Comparison of ENCODE assay signal across 10 cellular contexts in the genomic region with DNA sequence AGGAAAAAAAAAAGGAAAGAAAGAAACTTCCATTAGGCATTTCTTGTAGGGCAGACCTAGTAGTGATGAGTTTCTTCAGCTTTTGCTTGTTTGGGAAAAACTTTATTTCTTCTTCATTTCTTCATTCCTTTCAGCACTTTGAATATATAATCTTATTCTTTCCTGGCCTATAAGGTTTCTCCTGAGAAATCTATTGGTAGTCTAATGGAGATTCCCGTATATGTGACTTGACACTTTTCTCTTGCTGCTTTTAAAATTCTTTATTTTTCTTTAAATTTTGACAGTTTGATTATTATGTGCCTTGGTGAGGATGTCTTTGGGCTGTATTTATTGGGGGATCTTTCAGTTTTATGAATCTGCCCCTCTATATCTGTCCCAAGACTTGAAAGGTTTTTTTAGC.
"Had no signal": no experiment of that assay in that cellular context is flagged by ENCODE, and none has a peak within 500 bp of the region (broad histone marks: within the 10 kb centered on the region; RNA-seq: fewer than 3 reads in every experiment).

No MANE protein-coding gene starts in this region.

- H3K36me3 ChIP-seq: HAP-1 had no signal

- FAIRE-seq: H1, H54 had no signal

- H3K4me2 ChIP-seq: GM23338 had no signal

- H3K27ac ChIP-seq: GM23248 had no signal

- ATAC-seq: GM23338 had no signal

- H3K4me3 Mint-ChIP-seq: GM23338, H9, HFFc6 had no signal

- H3K27ac Mint-ChIP-seq: GM23338, H9, HFFc6 had no signal

- H3K4me3 ChIP-seq: GM23248, GM23338, HAP-1 had no signal

- H2AFZ ChIP-seq: GM23248, GM23338 had no signal

- DNase-seq: GM23248, GOT3, H7, H9, HCEC 1CT, HFFc6 had no signal

- H3K9me3 ChIP-seq: HAP-1 had no signal

- H3K9ac ChIP-seq: GM23248 had no signal
